27 cellular contexts compared by ENCODE assay signal in genomic region chr1:108953452-108953851, GRCh38.
"Had no signal": no experiment of that assay in that cellular context is flagged by ENCODE, and none has a peak within 500 bp of the region (broad histone marks: within the 10 kb centered on the region; RNA-seq: fewer than 3 reads in every experiment).

No MANE protein-coding gene starts in this region.

- H3K9me3 ChIP-seq: left ventricle myocardium inferior, neutrophil, ovary, right atrium auricular region, stomach, testis, thyroid gland, transverse colon, upper lobe of left lung, vagina had no signal

- H3K9me3 Mint-ChIP-seq: nephron; neural crest cell; stimulated activated naive B cell treated with anti-CD40 and anti-IgM and Interleukin-4, amounts not matched to agents 10 μg/mL and 1 μg/mL and 100 μg/mL, for 72 hours had no signal

- ATAC-seq: naive thymus-derived CD8-positive, alpha-beta T cell; sciatic nerve; stimulated activated naive B cell treated with anti-CD40 and anti-IgM and Interleukin-4, amounts not matched to agents 10 μg/mL and 1 μg/mL and 100 μg/mL, for 72 hours; stimulated activated naive CD8-positive, alpha-beta T cell treated with anti-CD3 and anti-CD28 coated beads, Interleukin-15, Interleukin-2, amounts not matched to agents 100 U/mL and 50 U/mL, for 24 hours had no signal

- H3K4me3 Mint-ChIP-seq: nephron; neural crest cell; stimulated activated naive B cell treated with anti-CD40 and anti-IgM and Interleukin-4, amounts not matched to agents 10 μg/mL and 1 μg/mL and 100 μg/mL, for 72 hours had no signal

- H3K27me3 ChIP-seq: neutrophil, ovary, right atrium auricular region, stomach, testis, thyroid gland, transverse colon, upper lobe of left lung, vagina had no signal

- DNase-seq: hypothalamus; islet precursor cell; left ventricle myocardium inferior; midbrain; naive thymus-derived CD8-positive, alpha-beta T cell; occipital lobe; ovary; stimulated activated CD4-positive, alpha-beta T cell treated with anti-CD3 and anti-CD28 coated beads, Interleukin-12 subunit alpha, Interleukin-12 subunit beta, amount 100 ng/mL, for 4 hours; stimulated activated CD4-positive, alpha-beta T cell treated with anti-CD3 and anti-CD28 coated beads, Interleukin-15, amount 100 ng/mL, for 24 hours; stimulated activated CD4-positive, alpha-beta T cell treated with anti-CD3 and anti-CD28 coated beads, Interleukin-2, amount 100 ng/mL, for 24 hours; stimulated activated CD4-positive, alpha-beta T cell treated with anti-CD3 and anti-CD28 coated beads, Interleukin-4, amount 100 ng/mL, for 1 hour; stimulated activated naive B cell treated with anti-CD40 and anti-IgM and Interleukin-4, amounts not matched to agents 10 μg/mL and 1 μg/mL and 100 μg/mL, for 72 hours; stimulated activated naive CD8-positive, alpha-beta T cell treated with anti-CD3 and anti-CD28 coated beads, Interleukin-15, Interleukin-2, amounts not matched to agents 100 U/mL and 50 U/mL, for 24 hours; stomach; testis; thyroid gland; transverse colon; upper lobe of left lung had no signal

- H3K36me3 ChIP-seq: neutrophil, ovary, right atrium auricular region, thyroid gland had no signal

- H3K27ac Mint-ChIP-seq: nephron; progenitor cell of endocrine pancreas; stimulated activated naive B cell treated with anti-CD40 and anti-IgM and Interleukin-4, amounts not matched to agents 10 μg/mL and 1 μg/mL and 100 μg/mL, for 72 hours had no signal

- H3K4me3 ChIP-seq: left ventricle myocardium inferior, lung, ovary, right atrium auricular region, skin epidermis, stomach, testis, thyroid gland, transverse colon, upper lobe of left lung, vagina had no signal

- H3K27ac ChIP-seq: left ventricle myocardium inferior, neutrophil, ovary, right atrium auricular region, skin epidermis, stomach, testis, thyroid gland, transverse colon, upper lobe of left lung, vagina had no signal

- H3K27me3 Mint-ChIP-seq: progenitor cell of endocrine pancreas; stimulated activated naive B cell treated with anti-CD40 and anti-IgM and Interleukin-4, amounts not matched to agents 10 μg/mL and 1 μg/mL and 100 μg/mL, for 72 hours had no signal
